ENCODE assay signal across 31 cellular contexts in the genomic region with DNA sequence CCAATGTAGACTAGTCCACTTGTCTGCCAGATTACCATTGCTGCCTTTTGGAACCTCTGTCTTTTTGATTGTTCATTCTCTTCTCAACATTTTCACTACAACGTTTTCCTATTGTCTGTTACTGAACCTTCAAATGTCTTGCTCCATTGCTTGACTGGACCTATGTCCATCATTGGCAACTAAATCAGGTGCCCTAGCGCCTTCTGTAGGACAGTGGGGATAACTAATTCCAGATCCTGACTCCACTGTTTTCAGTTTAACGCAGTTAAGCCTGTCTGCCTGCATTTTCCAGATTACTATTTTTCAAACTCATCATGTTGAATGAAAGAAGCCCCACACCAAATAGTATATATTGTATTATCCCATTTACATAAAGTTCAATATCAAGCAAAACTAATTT.
"Had no signal": no experiment of that assay in that cellular context is flagged by ENCODE, and none has a peak within 500 bp of the region (broad histone marks: within the 10 kb centered on the region; RNA-seq: fewer than 3 reads in every experiment).

No MANE protein-coding gene starts in this region.

- H3K27me3 ChIP-seq: adrenal gland, body of pancreas, breast epithelium, MG63, SJSA1 had no signal

- H3K9me2 ChIP-seq: SK-N-SH had no signal

- H3K4me2 ChIP-seq: SK-N-SH had no signal

- ATAC-seq: activated CD8-positive, alpha-beta T cell treated with anti-CD3 and anti-CD28 coated beads, Interleukin-2, amount 10 ng/mL, durations not matched to agents 7 days and 5 days; activated naive CD4-positive, alpha-beta T cell treated with anti-CD3 and anti-CD28 coated beads, Interleukin-2, amount 50 U/mL, for 72 hours; activated T-cell treated with anti-CD3 and anti-CD28 coated beads, Interleukin-2, amount 50 U/mL, for 4 hours; body of pancreas; Panc1 had no signal

- H3K27ac Mint-ChIP-seq: activated CD4-positive, alpha-beta T cell treated with anti-CD3 and anti-CD28 coated beads, Interleukin-2, amount 10 ng/mL, durations not matched to agents 7 days and 5 days; activated CD8-positive, alpha-beta T cell treated with anti-CD3 and anti-CD28 coated beads, Interleukin-2, amount 10 ng/mL, durations not matched to agents 7 days and 5 days; activated naive CD4-positive, alpha-beta T cell treated with anti-CD3 and anti-CD28 coated beads for 36 hours; activated naive CD4-positive, alpha-beta T cell treated with anti-CD3 and anti-CD28 coated beads, Interleukin-2, amount 50 U/mL, for 72 hours; activated T-helper 1 cell treated with anti-CD3 and anti-CD28 coated beads, Interleukin-12 subunit alpha, Interleukin-12 subunit beta, Interleukin-2, Interleukin-4 antibody, amounts not matched to agents 30 ng/mL and 10 ng/mL and 1 ng/mL, durations not matched to agents 14 hours and 24 hours and 36 hours; T-helper 1 cell treated with Interleukin-12 subunit alpha and Interleukin-12 subunit beta and Interleukin-4 antibody, amounts not matched to agents 30 μg/mL and 1 μg/mL, for 36 hours; T-helper 2 cell treated with Interferon-gamma antibody and Interleukin-4, amounts not matched to agents 5 μg/mL and 100 μg/mL, for 36 hours had no signal

- H3K4me3 Mint-ChIP-seq: activated CD4-positive, alpha-beta T cell treated with anti-CD3 and anti-CD28 coated beads, Interleukin-2, amount 10 ng/mL, durations not matched to agents 7 days and 5 days; activated CD8-positive, alpha-beta T cell treated with anti-CD3 and anti-CD28 coated beads, Interleukin-2, amount 10 ng/mL, durations not matched to agents 7 days and 5 days; activated naive CD4-positive, alpha-beta T cell treated with anti-CD3 and anti-CD28 coated beads for 36 hours; activated T-cell treated with anti-CD3 and anti-CD28 coated beads, Interleukin-2, amount 50 U/mL, for 4 hours; activated T-helper 1 cell treated with anti-CD3 and anti-CD28 coated beads, Interleukin-12 subunit alpha, Interleukin-12 subunit beta, Interleukin-2, Interleukin-4 antibody, amounts not matched to agents 30 ng/mL and 10 ng/mL and 1 ng/mL, durations not matched to agents 14 hours and 24 hours and 36 hours; T-helper 1 cell treated with Interleukin-12 subunit alpha and Interleukin-12 subunit beta and Interleukin-4 antibody, amounts not matched to agents 30 μg/mL and 1 μg/mL, for 36 hours; T-helper 2 cell treated with Interferon-gamma antibody and Interleukin-4, amounts not matched to agents 5 μg/mL and 100 μg/mL, for 36 hours had no signal

- H3K27me3 Mint-ChIP-seq: activated CD4-positive, alpha-beta T cell treated with anti-CD3 and anti-CD28 coated beads, Interleukin-2, amount 10 ng/mL, durations not matched to agents 7 days and 5 days had no signal

- H3K36me3 ChIP-seq: adrenal gland, breast epithelium, MG63, SJSA1 had no signal

- H3K27ac ChIP-seq: adrenal gland, body of pancreas, breast epithelium, SJSA1, VCaP had no signal

- H3K4me3 ChIP-seq: adrenal gland, body of pancreas, breast epithelium, MG63, SJSA1 had no signal

- H3K9ac ChIP-seq: SK-N-SH had no signal

- DNase-seq: activated CD4-positive, alpha-beta T cell treated with anti-CD3 and anti-CD28 coated beads, Interleukin-2, amount 10 ng/mL, durations not matched to agents 7 days and 5 days; activated CD4-positive, alpha-beta T cell treated with anti-CD3 and anti-CD28 coated beads, Interleukin-2, amount 50 U/mL, for 48 hours; activated CD8-positive, alpha-beta T cell treated with anti-CD3 and anti-CD28 coated beads, Interleukin-2, amount 10 ng/mL, durations not matched to agents 7 days and 5 days; activated gamma-delta T cell treated with Interleukin-2 at 50 U/mL for 16 hours; activated naive CD4-positive, alpha-beta T cell treated with anti-CD3 and anti-CD28 coated beads for 36 hours; activated T-cell treated with anti-CD3 and anti-CD28 coated beads, Interleukin-2, amount 50 U/mL, for 4 hours; adrenal gland; body of pancreas; Kasumi-1; KG1; MG63; NCI-H1048; NCI-H1105 treated with DMSO at 0.1 percent for 48 hours; NCI-H1436; NCI-H1694 treated with DMSO at 0.1 percent for 48 hours; NCI-H2029; NCI-H2107; NCI-H2171; NCI-H510A; NCI-H526 treated with DMSO at 0.1 percent for 48 hours; NCI-H774; SHP77 treated with DMSO at 0.1 percent for 48 hours; SK-N-SH had no signal

- H3K4me1 Mint-ChIP-seq: activated CD4-positive, alpha-beta T cell treated with anti-CD3 and anti-CD28 coated beads, Interleukin-2, amount 10 ng/mL, durations not matched to agents 7 days and 5 days had no signal

- H3K4me1 ChIP-seq: adrenal gland, body of pancreas, breast epithelium, SJSA1 had no signal
